In genomic region chr7:2237109-2237602, GRCh38 we compare ENCODE assay signal across 8 cellular contexts. TPM values are rescaled to one million over a fixed set of nuclear protein-coding genes. Genes with fewer than 3 reads are reported as not detected.
A peak's percentile ranks its signal among the peaks of the same experiment; 100 is the strongest.
DNase-seq lines count a peak whose midpoint lies in the region; ATAC-seq and TF ChIP-seq lines count a peak whose summit lies in the region.

No MANE protein-coding gene starts in this region.

- H3K27ac ChIP-seq in cingulate gyrus (ENCODE audit: low read depth, low read length) (peak overlapping the region; percentile 83), substantia nigra (ENCODE audit: low read depth, low read length, poor library complexity, severe bottlenecking) (peak overlapping the region; percentile 53), thyroid gland (no peak overlapping the region)

- peaks cover 12 to 31% (median 12%) of the 10 kb centered on the region in 3 donors for H3K4me1 Mint-ChIP-seq in IgD-negative memory B cell
- no peaks in the 10 kb centered on the region for H3K4me1 Mint-ChIP-seq in glutamatergic neuron (ENCODE audit: low read depth, unreplicated experiment)

- WGBS in thyroid gland, 2 donors: 80 to 86% methylated on average over 12 of the region's 12 CpGs

- H3K4me3 Mint-ChIP-seq in IgD-negative memory B cell: peak overlapping the region; percentile 81 to 95 (median 87)
- H3K4me3 Mint-ChIP-seq in glutamatergic neuron (ENCODE audit: unreplicated experiment): no peak overlapping the region

- no peaks in the 10 kb centered on the region for H3K9me3 ChIP-seq in thyroid gland

- no peak for TF ChIP-seq CTCF in GM12865 (IDR thresholded peaks at IDR 0.05; ENCODE audit: insufficient read depth, low read depth, low read length, missing control alignments)
- no peak for TF ChIP-seq CTCF in glutamatergic neuron (IDR thresholded peaks at IDR 0.05; ENCODE audit: partially characterized antibody, unreplicated experiment)
- no peak for TF ChIP-seq CTCF in thyroid gland (IDR thresholded peaks at IDR 0.05)

- peak overlapping the region; percentile 45 for H3K4me3 ChIP-seq in GM12865 (ENCODE audit: low read depth, low read length)
- no peak overlapping the region for H3K4me3 ChIP-seq in thyroid gland (replicated peaks in 1 of 3)

- H3K27ac Mint-ChIP-seq in IgD-negative memory B cell (peak overlapping the region; percentile 90 to 100 (median 99)), glutamatergic neuron (ENCODE audit: unreplicated experiment) (no peak overlapping the region)

- H3K27me3 Mint-ChIP-seq in IgD-negative memory B cell (no peaks in the 10 kb centered on the region), glutamatergic neuron (ENCODE audit: unreplicated experiment) (peaks cover 7% of the 10 kb centered on the region)

- peak; percentile 97 for DNase-seq in GM12865 (ENCODE audit: low read depth)
- DNase-seq in substantia nigra (lab: John Stamatoyannopoulos, UW): peak in 23 of 49 donors; percentile 12 to 59 (median 36)
- DNase-seq in glutamatergic neuron: no peak
- DNase-seq in thyroid gland: no peak
- DNase-seq in activated T-cell treated with anti-CD3 and anti-CD28 coated beads, Interleukin-2, amount 50 U/mL, for 48 hours: no peak

- peak; percentile 62 for ATAC-seq in GM21423 (IDR thresholded peaks at IDR 0.05; ENCODE audit: unreplicated experiment)

- H3K36me3 Mint-ChIP-seq in IgD-negative memory B cell (peaks cover 5% of the 10 kb centered on the region), glutamatergic neuron (ENCODE audit: unreplicated experiment) (no peaks in the 10 kb centered on the region)

- H3K9me3 Mint-ChIP-seq in IgD-negative memory B cell (peaks cover 0 to 2% (median 0%) of the 10 kb centered on the region in 3 donors), glutamatergic neuron (ENCODE audit: unreplicated experiment) (peaks cover 2% of the 10 kb centered on the region)

- no peaks in the 10 kb centered on the region for H3K27me3 ChIP-seq in thyroid gland

- intact Hi-C loops in thyroid gland (cut with DNase I): no loop called here

- peaks cover 23 to 31% of the 10 kb centered on the region in 2 donors for H3K36me3 ChIP-seq in thyroid gland

- H3K4me1 ChIP-seq in thyroid gland: peaks cover 13 to 15% of the 10 kb centered on the region in 2 donors

- no peak for TF ChIP-seq POLR2A in thyroid gland (IDR thresholded peaks at IDR 0.05)

RNA-seq across cellular contexts. Expression of gene MAD1L1, which starts 4.4 kb away (rescaled TPM):
- 133 TPM for polyA plus RNA-seq in IgD-negative memory B cell
- 57.6 TPM for total RNA-seq in glutamatergic neuron (ENCODE audit: unreplicated experiment)
- total RNA-seq in thyroid gland: 10 to 100 TPM; 27.4 to 38.6 (median 33.9) TPM

RNA-seq across cellular contexts. Expression of gene MRM2, which starts 4.8 kb away (rescaled TPM):
- polyA plus RNA-seq in IgD-negative memory B cell: 67.8 TPM
- total RNA-seq in glutamatergic neuron (ENCODE audit: unreplicated experiment) (28.1 TPM), thyroid gland (10 to 100 TPM; 14.7 to 23.8 (median 18.2) TPM)

RNA-seq across cellular contexts. Expression of gene NUDT1, which starts 4.9 kb away (rescaled TPM):
- polyA plus RNA-seq in IgD-negative memory B cell: 52.1 TPM
- 19.5 TPM for total RNA-seq in glutamatergic neuron (ENCODE audit: unreplicated experiment)
- total RNA-seq in thyroid gland: 10 to 100 TPM in 1 of 4 donors, 1 to 10 TPM in 3; 7.0 to 11.9 (median 9.8) TPM

Comparison
In these comparisons a context has a peak if more than half of its experiments do, and no peak if none do; other contexts are left out.
1. H3K27ac ChIP-seq: peak in cingulate gyrus (single experiment) and substantia nigra (single experiment); none in thyroid gland (0 of 3).